ENCODE assay signal across 1 cellular context in the genomic region with DNA sequence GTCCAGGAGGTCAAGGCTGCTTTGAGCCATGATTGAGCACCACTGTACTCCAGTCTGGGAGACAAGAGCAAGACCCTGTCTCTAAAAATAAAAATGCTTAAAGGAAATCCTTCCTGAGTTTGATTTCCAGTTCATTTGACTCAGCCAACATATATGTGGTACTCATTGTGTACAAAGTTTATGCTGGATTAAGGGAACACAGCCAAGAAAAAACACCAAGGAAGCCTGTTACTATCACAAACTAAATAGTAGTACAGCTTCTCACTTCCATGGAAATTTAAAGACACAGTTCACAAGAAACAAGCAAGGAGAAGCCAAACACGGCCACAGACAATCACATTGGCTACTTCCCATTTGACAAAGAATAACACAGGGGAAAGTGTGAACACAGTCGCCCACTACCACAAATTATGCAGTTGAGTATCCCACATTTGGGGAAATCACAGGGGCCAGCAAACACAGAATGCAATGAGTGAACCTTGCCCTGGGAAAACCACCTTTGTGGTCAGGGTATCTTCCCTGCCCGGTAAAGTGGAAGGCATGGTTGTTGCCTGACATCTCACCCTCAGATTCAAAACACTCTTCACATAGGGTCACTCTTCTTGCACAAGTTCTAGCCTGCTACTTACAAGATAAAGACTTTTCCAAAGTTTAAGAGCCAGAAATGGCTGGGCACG.
TF ChIP-seq lines count a peak whose summit lies in the region.

No MANE protein-coding gene starts in this region.

TF ChIP-seq in IMR-90, 13 proteins besides CTCF, POLR2A, EP300 and RAD21:
- TF ChIP-seq ELK1 (IDR thresholded peaks at IDR 0.05; ENCODE audit: borderline replicate concordance, low read depth, low read length), result no peak
- no peak for TF ChIP-seq RFX5 (IDR thresholded peaks at IDR 0.05; ENCODE audit: low read depth, low read length)
- no peak for TF ChIP-seq USF2 (IDR thresholded peaks at IDR 0.05; ENCODE audit: low read depth, low read length)
- no peak for TF ChIP-seq CHD1 (IDR thresholded peaks at IDR 0.05; ENCODE audit: low read depth, low read length)
- TF ChIP-seq FOS (IDR thresholded peaks at IDR 0.05; ENCODE audit: low read depth, low read length), result no peak
- no peak for TF ChIP-seq SMC3 (IDR thresholded peaks at IDR 0.05; ENCODE audit: low read depth, low read length)
- TF ChIP-seq MAFK (IDR thresholded peaks at IDR 0.05; ENCODE audit: low read depth, low read length), result no peak
- no peak for TF ChIP-seq MXI1 (IDR thresholded peaks at IDR 0.05; ENCODE audit: borderline replicate concordance, low read depth, low read length)
- no peak for TF ChIP-seq MAZ (IDR thresholded peaks at IDR 0.05; ENCODE audit: borderline replicate concordance, low read depth, low read length)
- no peak for TF ChIP-seq CEBPB (IDR thresholded peaks at IDR 0.05; ENCODE audit: low read depth, low read length)
